In genomic region chr18:73288813-73289212, GRCh38 we compare ENCODE assay signal across 1 cellular context.
TF ChIP-seq lines count a peak whose summit lies in the region.

No MANE protein-coding gene starts in this region.

TF ChIP-seq in GM23338, 12 proteins besides CTCF, POLR2A, EP300 and RAD21 (continued from another document):
- no peak for TF ChIP-seq ZNF462 (CRISPR knock-in tag; IDR thresholded peaks at IDR 0.05)
- TF ChIP-seq ZNF114 (CRISPR knock-in tag; IDR thresholded peaks at IDR 0.05) = no peak
- no peak for TF ChIP-seq CREB1 (CRISPR knock-in tag; IDR thresholded peaks at IDR 0.05; ENCODE audit: low read depth)
- TF ChIP-seq JUNB (IDR thresholded peaks at IDR 0.05; ENCODE audit: unreplicated experiment) = no peak
- no peak for TF ChIP-seq EZH2 (IDR thresholded peaks at IDR 0.05; ENCODE audit: low read depth, unreplicated experiment)
- TF ChIP-seq REST (IDR thresholded peaks at IDR 0.05; ENCODE audit: unreplicated experiment) = no peak
- TF ChIP-seq POLR2AphosphoS5 (IDR thresholded peaks at IDR 0.05; ENCODE audit: low read depth) = no peak
- no peak for TF ChIP-seq ETS1 (IDR thresholded peaks at IDR 0.05)
